ENCODE assay signal across 8 cellular contexts in genomic region chr11:118438314-118438931, GRCh38. TPM values are rescaled to one million over a fixed set of nuclear protein-coding genes. Genes with fewer than 3 reads are reported as not detected.
DNase-seq lines count a peak whose midpoint lies in the region; ATAC-seq and TF ChIP-seq lines count a peak whose summit lies in the region.

No MANE protein-coding gene starts in this region.

- H3K4me1 Mint-ChIP-seq in activated CD4-positive, alpha-beta memory T cell treated with anti-CD3 and anti-CD28 coated beads for 36 hours (ENCODE audit: low read depth), result peaks cover 58% of the 10 kb centered on the region
- peaks cover 58% of the 10 kb centered on the region for H3K4me1 Mint-ChIP-seq in mesothelial cell of epicardium

- peak overlapping the region; percentile 91 for H3K4me3 Mint-ChIP-seq in activated CD4-positive, alpha-beta memory T cell treated with anti-CD3 and anti-CD28 coated beads for 36 hours
- peak overlapping the region; percentile 89 for H3K4me3 Mint-ChIP-seq in mesothelial cell of epicardium

- peak; percentile 75 for DNase-seq in cardiac septum (ENCODE audit: low spot score)
- no peak for DNase-seq in Right ventricle myocardium inferior (ENCODE audit: missing footprints)
- peak; percentile 17 for DNase-seq in NCI-H2029 treated with DMSO at 0.1 percent for 48 hours (lab: John Stamatoyannopoulos, UW)
- DNase-seq in activated CD4-positive, alpha-beta memory T cell treated with anti-CD3 and anti-CD28 coated beads for 36 hours, result peak; percentile 62
- DNase-seq in effector CD8-positive, alpha-beta T cell (lab: John Stamatoyannopoulos, UW), result peak; percentile 41
- DNase-seq in mesothelial cell of epicardium (ENCODE audit: low spot score in 2 of 2, unreplicated experiment in 2 of 2), result peak; percentile 27 to 55
- DNase-seq in stimulated activated CD8-positive, alpha-beta memory T cell treated with anti-CD3 and anti-CD28 coated beads, Interleukin-4, amount 100 ng/mL, for 48 hours, result peak; percentile 58

- no peaks in the 10 kb centered on the region for H3K9me3 Mint-ChIP-seq in activated CD4-positive, alpha-beta memory T cell treated with anti-CD3 and anti-CD28 coated beads for 36 hours
- H3K9me3 Mint-ChIP-seq in mesothelial cell of epicardium, result no peaks in the 10 kb centered on the region

- H3K27me3 Mint-ChIP-seq in activated CD4-positive, alpha-beta memory T cell treated with anti-CD3 and anti-CD28 coated beads for 36 hours, result no peaks in the 10 kb centered on the region
- H3K27me3 Mint-ChIP-seq in mesothelial cell of epicardium (ENCODE audit: low read depth), result no peaks in the 10 kb centered on the region

- H3K36me3 Mint-ChIP-seq in activated CD4-positive, alpha-beta memory T cell treated with anti-CD3 and anti-CD28 coated beads for 36 hours, result peaks cover 14% of the 10 kb centered on the region
- H3K36me3 Mint-ChIP-seq in mesothelial cell of epicardium, result no peaks in the 10 kb centered on the region

- intact Hi-C loops in cardiac septum (cut with DNase I), result no loop called here
- intact Hi-C loops in Right ventricle myocardium inferior (cut with DNase I), result no loop called here
- intact Hi-C loops in activated CD4-positive, alpha-beta memory T cell treated with anti-CD3 and anti-CD28 coated beads for 36 hours (cut with micrococcal nuclease), result loop anchor here (1.0 to 10.0 kb wide), 7 partner anchors 10 to 451 kb away; partner anchors contain the start of genes ATP5MG and IL10RA

- CTCF ChIA-PET in activated CD4-positive, alpha-beta memory T cell treated with anti-CD3 and anti-CD28 coated beads for 36 hours (lab: Charles Lee), result interaction anchor here (0.6 to 2.1 kb wide), 7 partner anchors 10 to 197 kb away, joined by 3 to 9 read pairs (median 3); no protein-coding TSS in a partner anchor

- ATAC-seq in Right ventricle myocardium inferior (no peak), HG03159 (IDR thresholded peaks at IDR 0.05; ENCODE audit: unreplicated experiment) (no peak)

- TF ChIP-seq CTCF in mesothelial cell of epicardium (IDR thresholded peaks at IDR 0.05; ENCODE audit: unreplicated experiment), result no peak

- peak overlapping the region; percentile 97 for H3K27ac Mint-ChIP-seq in activated CD4-positive, alpha-beta memory T cell treated with anti-CD3 and anti-CD28 coated beads for 36 hours
- H3K27ac Mint-ChIP-seq in mesothelial cell of epicardium, result peak overlapping the region; percentile 92

- POLR2A ChIA-PET in activated CD4-positive, alpha-beta memory T cell treated with anti-CD3 and anti-CD28 coated beads for 36 hours (lab: Charles Lee), result interaction anchor here (0.7 to 2.0 kb wide), 8 partner anchors 10 to 474 kb away, joined by 3 to 20 read pairs (median 4); partner anchors contain the start of genes ATP5MG and JAML

RNA-seq across cellular contexts. Expression of gene KMT2A, which starts 2.1 kb away (rescaled TPM):
- total RNA-seq in cardiac septum (41.4 TPM), Right ventricle myocardium inferior (24.3 TPM), mesothelial cell of epicardium (83.6 to 85.8 TPM (median 83.7 TPM) in 3 replicates)
- 10 to 100 TPM; 61.5 to 72.4 TPM for total RNA-seq in activated CD4-positive, alpha-beta memory T cell treated with anti-CD3 and anti-CD28 coated beads for 36 hours

RNA-seq across cellular contexts. Expression of gene ATP5MG, which starts 37.0 kb away (rescaled TPM):
- total RNA-seq in cardiac septum (600 TPM), Right ventricle myocardium inferior (762 TPM), mesothelial cell of epicardium (168 to 188 TPM (median 180 TPM) in 3 replicates)
- 100 to 1,000 TPM; 298 to 306 TPM for total RNA-seq in activated CD4-positive, alpha-beta memory T cell treated with anti-CD3 and anti-CD28 coated beads for 36 hours
